In the genomic region with DNA sequence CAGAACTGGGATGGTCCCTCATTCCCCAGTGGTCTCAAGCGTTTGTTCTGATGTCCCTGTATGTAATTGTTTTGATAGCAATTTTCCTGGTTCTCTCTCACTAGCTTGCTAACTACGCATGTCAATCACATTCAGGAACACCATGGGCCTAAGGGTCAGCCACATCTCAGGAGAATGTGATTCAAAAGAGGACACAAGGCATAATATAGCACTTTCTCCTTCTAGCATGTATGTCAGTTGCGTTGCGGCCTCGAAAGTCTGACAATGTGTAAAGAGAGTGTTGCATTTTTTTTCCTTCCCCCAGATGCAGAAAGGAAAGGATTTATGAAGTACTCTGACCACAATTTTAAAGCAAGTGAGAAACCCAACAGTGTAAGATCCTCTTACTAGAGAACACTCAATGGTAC, we compare ENCODE assay signal across 8 cellular contexts. TPM values are rescaled to one million over a fixed set of nuclear protein-coding genes. Genes with fewer than 3 reads are reported as not detected.
DNase-seq lines count a peak whose midpoint lies in the region; ATAC-seq and TF ChIP-seq lines count a peak whose summit lies in the region.

No MANE protein-coding gene starts in this region.

- peak overlapping the region; percentile 94 for H2AFZ ChIP-seq in osteoblast (ENCODE audit: low read length)

- no peaks in the 10 kb centered on the region for H3K4me1 ChIP-seq in endocrine pancreas (ENCODE audit: control insufficient read depth, insufficient read depth, low read length)
- peaks cover 15% of the 10 kb centered on the region for H3K4me1 ChIP-seq in osteoblast (ENCODE audit: insufficient read depth, low read length)

- no peak for TF ChIP-seq CTCF in RWPE1 (conservative IDR thresholded peaks at IDR 0.05; ENCODE audit: low read depth)
- no peak for TF ChIP-seq CTCF in osteoblast (IDR thresholded peaks at IDR 0.05; ENCODE audit: extremely low read depth, low read depth, low read length)

- H4K20me1 ChIP-seq in osteoblast (ENCODE audit: insufficient read depth, low read length) = no peaks in the 10 kb centered on the region

- ATAC-seq in GM21576 (IDR thresholded peaks at IDR 0.05; ENCODE audit: unreplicated experiment) = no peak

- H3K36me3 ChIP-seq in endocrine pancreas (ENCODE audit: control insufficient read depth, insufficient read depth, low read length) (no peaks in the 10 kb centered on the region), osteoblast (ENCODE audit: insufficient read depth, low read length) (no peaks in the 10 kb centered on the region)

- POLR2A ChIA-PET in RWPE1 (lab: Yijun Ruan, JAX; ENCODE audit: low non-redundant PET) = no interaction called here

- no peaks in the 10 kb centered on the region for H3K9me3 ChIP-seq in endocrine pancreas (ENCODE audit: control insufficient read depth, low read length)
- H3K9me3 ChIP-seq in osteoblast (ENCODE audit: low read depth, low read length) = no peaks in the 10 kb centered on the region

- DNase-seq in NCI-H146 (lab: John Stamatoyannopoulos, UW) (peak; percentile 17), NCI-H146 treated with DMSO at 0.1 percent for 48 hours (lab: John Stamatoyannopoulos, UW; ENCODE audit: unreplicated experiment) (no peak), RWPE1 (ENCODE audit: low spot score) (no peak), osteoblast (ENCODE audit: insufficient read length, low spot score, missing footprints) (no peak), activated gamma-delta T cell treated with Interleukin-2 at 50 U/mL for 16 hours (no peak), globus pallidus (ENCODE audit: low spot score) (no peak)

- H3K27me3 ChIP-seq in endocrine pancreas (ENCODE audit: control insufficient read depth, insufficient read depth, low read length) (no peaks in the 10 kb centered on the region), osteoblast (ENCODE audit: insufficient read depth, low read length) (no peaks in the 10 kb centered on the region)

- H3K27ac ChIP-seq in RWPE1 (peak overlapping the region; percentile 95), osteoblast (ENCODE audit: low read depth, low read length) (peak overlapping the region; percentile 89)

- H3K9ac ChIP-seq in endocrine pancreas (ENCODE audit: control insufficient read depth, insufficient read depth, low read length) = peak overlapping the region; percentile 22

- H3K4me3 ChIP-seq in endocrine pancreas (ENCODE audit: control insufficient read depth, insufficient read depth, low read length) (peak overlapping the region; percentile 38), osteoblast (ENCODE audit: insufficient read depth, low read length) (peak overlapping the region; percentile 79)

- CTCF ChIA-PET in RWPE1 (lab: Yijun Ruan, JAX) = interaction anchor here (0.5 to 0.6 kb wide), 2 partner anchors 166 to 1861 kb away, joined by 4 to 5 read pairs; no protein-coding TSS in a partner anchor

- peak overlapping the region; percentile 94 for H3K4me2 ChIP-seq in osteoblast (ENCODE audit: insufficient read depth, low read length)

- no peaks in the 10 kb centered on the region for H3K79me2 ChIP-seq in osteoblast (ENCODE audit: insufficient read depth, low read length)

RNA-seq across cellular contexts. Expression of a gene that starts 32.0 kb away (rescaled TPM):
- 82.2 and 86.5 TPM in 2 replicates for total RNA-seq in osteoblast
